Comparison of ENCODE assay signal across 19 cellular contexts in genomic region chr13:112343591-112343990, GRCh38. TPM values are rescaled to one million over a fixed set of nuclear protein-coding genes. Genes with fewer than 3 reads are reported as not detected.
DNase-seq lines count a peak whose midpoint lies in the region; ATAC-seq, FAIRE-seq and TF ChIP-seq lines count a peak whose summit lies in the region.
"Had no signal": no experiment of that assay in that cellular context is flagged by ENCODE, and none has a peak within 500 bp of the region (broad histone marks: within the 10 kb centered on the region; RNA-seq: fewer than 3 reads in every experiment).

No MANE protein-coding gene starts in this region.

- H4K8ac ChIP-seq in neuronal stem cell (ENCODE audit: low read depth, low read length) = no peak overlapping the region

- no peak for ATAC-seq in GM21576 (IDR thresholded peaks at IDR 0.05; ENCODE audit: unreplicated experiment)
- ATAC-seq: A549; CD8-positive, alpha-beta T cell had no signal

- no peaks in the 10 kb centered on the region for H3K79me1 ChIP-seq in neuronal stem cell (ENCODE audit: low read depth, low read length)

- no peak overlapping the region for H3K27ac ChIP-seq in kidney (ENCODE audit: low read depth in 2 of 2, low read length in 2 of 2)
- no peak overlapping the region for H3K27ac ChIP-seq in neuronal stem cell (replicated peaks; ENCODE audit: low read length)
- H3K27ac ChIP-seq: A549 had no signal

- no peak overlapping the region for H3K14ac ChIP-seq in neuronal stem cell (ENCODE audit: low read length)

- H3K18ac ChIP-seq in neuronal stem cell (ENCODE audit: low read length) = peak overlapping the region; percentile 94

- H3K9me3 ChIP-seq in kidney (ENCODE audit: control insufficient read depth in 1 of 2, low read length in 2 of 2) (no peaks in the 10 kb centered on the region), neuronal stem cell (replicated peaks in 1 of 2; ENCODE audit: control insufficient read depth in 2 of 2, insufficient read depth in 1 of 2, low read depth in 1 of 2, low read length in 2 of 2) (peaks cover 0 to 3% of the 10 kb centered on the region in 2 donors)
- H3K9me3 ChIP-seq: A549 had no signal

- no CpG with 5 or more reads among the region's 25 CpGs for WGBS in neuronal stem cell (ENCODE audit: extremely low coverage in 2 of 2, insufficient read length in 2 of 2, insufficient replicate concordance in 1 of 2), 2 donors

- no peak for FAIRE-seq in kidney (lab: Jason Lieb, UNC)
- FAIRE-seq: A549, GM12892 had no signal

- H3K36me3 ChIP-seq in kidney (ENCODE audit: control insufficient read depth in 1 of 2, insufficient read depth in 2 of 2, low read length in 2 of 2) = no peaks in the 10 kb centered on the region
- H3K36me3 ChIP-seq in neuronal stem cell (replicated peaks in 1 of 2; ENCODE audit: control insufficient read depth in 2 of 2, insufficient read depth in 2 of 2, low read length in 2 of 2) = no peaks in the 10 kb centered on the region

- no peak overlapping the region for H2AFZ ChIP-seq in neuronal stem cell (ENCODE audit: low read length)

- no peak for TF ChIP-seq CTCF in kidney (IDR thresholded peaks at IDR 0.05; ENCODE audit: borderline replicate concordance, extremely low read depth, insufficient read depth)

- peak overlapping the region; percentile 85 for H2AK5ac ChIP-seq in neuronal stem cell (ENCODE audit: low read depth, low read length)

- no peak overlapping the region for H3K23ac ChIP-seq in neuronal stem cell (ENCODE audit: low read depth, low read length, poor library complexity)

- H4K91ac ChIP-seq in neuronal stem cell (ENCODE audit: low read depth, low read length, poor library complexity) = peak overlapping the region; percentile 74

- H3K9ac ChIP-seq in kidney (ENCODE audit: low read length in 2 of 2) (no peak overlapping the region), neuronal stem cell (ENCODE audit: low read depth, low read length, poor library complexity) (no peak overlapping the region)

- peak overlapping the region; percentile 86 for H2BK15ac ChIP-seq in neuronal stem cell (ENCODE audit: low read length)

- H2BK12ac ChIP-seq in neuronal stem cell (ENCODE audit: low read length) = no peak overlapping the region

- H3K4me1 ChIP-seq in kidney (ENCODE audit: control insufficient read depth in 1 of 2, insufficient read depth in 1 of 2, low read depth in 1 of 2, low read length in 2 of 2) = no peaks in the 10 kb centered on the region
- peaks cover 18 to 28% of the 10 kb centered on the region in 2 donors for H3K4me1 ChIP-seq in neuronal stem cell (ENCODE audit: control insufficient read depth in 2 of 2, insufficient read depth in 1 of 2, low read depth in 1 of 2, low read length in 2 of 2)
- H3K4me1 ChIP-seq: A549 had no signal

- H2BK120ac ChIP-seq in neuronal stem cell (ENCODE audit: low read depth, low read length) = no peak overlapping the region

- no peak overlapping the region for H3K4me3 ChIP-seq in kidney (ENCODE audit: low read length in 2 of 2)
- no peak overlapping the region for H3K4me3 ChIP-seq in neuronal stem cell (ENCODE audit: low read length in 2 of 2)
- H3K4me3 ChIP-seq: A549 had no signal

- no peak overlapping the region for H3K4ac ChIP-seq in neuronal stem cell (ENCODE audit: low read length)

- no peak overlapping the region for H2BK5ac ChIP-seq in neuronal stem cell (ENCODE audit: low read length)

- H3K27me3 ChIP-seq in neuronal stem cell (ENCODE audit: control insufficient read depth in 3 of 3, insufficient read depth in 3 of 3, low read depth in 1 of 3, low read length in 3 of 3) = no peaks in the 10 kb centered on the region

- no peak overlapping the region for H3K4me2 ChIP-seq in neuronal stem cell (ENCODE audit: insufficient read depth, low read length, poor library complexity, severe bottlenecking)
- H3K4me2 ChIP-seq: A549 had no signal

- intact Hi-C loops in kidney (cut with DNase I) = no loop called here

- DNase-seq in ecto neural progenitor cell (ENCODE audit: low spot score) (peak; percentile 33), kidney (peak; percentile 32), neuronal stem cell (ENCODE audit: low spot score) (no peak), AG20443 (ENCODE audit: low spot score) (no peak), globus pallidus (ENCODE audit: low spot score) (no peak)
- DNase-seq: CD8-positive, alpha-beta T cell; COR-L47; DND-41; GDM1; GOT3; HCEC 1CT; HFFc6 had no signal

RNA-seq across cellular contexts. Expression of gene SPACA7, which starts 32.6 kb away (rescaled TPM):
- total RNA-seq in kidney = not detected
- not detected for polyA plus RNA-seq in kidney (ENCODE audit: insufficient read depth, low read depth, low replicate concordance)
- polyA plus RNA-seq in neuronal stem cell (2013, experiment 1 of 2) = not detected
- not detected for polyA plus RNA-seq in neuronal stem cell (2013, experiment 2 of 2)
- total RNA-seq: CD8-positive, alpha-beta T cell; HFFc6; HT1080 had no signal
- polyA plus RNA-seq: A549, AG04450, BJ, CD14-positive monocyte had no signal

Comparison
In these comparisons a context has a peak if more than half of its experiments do, and no peak if none do; other contexts are left out.
1. DNase-seq: peak in ecto neural progenitor cell (single experiment) and kidney (single experiment); none in neuronal stem cell (single experiment), AG20443 (single experiment) and globus pallidus (single experiment).